Comparison of ENCODE assay signal across 9 cellular contexts in the genomic region with DNA sequence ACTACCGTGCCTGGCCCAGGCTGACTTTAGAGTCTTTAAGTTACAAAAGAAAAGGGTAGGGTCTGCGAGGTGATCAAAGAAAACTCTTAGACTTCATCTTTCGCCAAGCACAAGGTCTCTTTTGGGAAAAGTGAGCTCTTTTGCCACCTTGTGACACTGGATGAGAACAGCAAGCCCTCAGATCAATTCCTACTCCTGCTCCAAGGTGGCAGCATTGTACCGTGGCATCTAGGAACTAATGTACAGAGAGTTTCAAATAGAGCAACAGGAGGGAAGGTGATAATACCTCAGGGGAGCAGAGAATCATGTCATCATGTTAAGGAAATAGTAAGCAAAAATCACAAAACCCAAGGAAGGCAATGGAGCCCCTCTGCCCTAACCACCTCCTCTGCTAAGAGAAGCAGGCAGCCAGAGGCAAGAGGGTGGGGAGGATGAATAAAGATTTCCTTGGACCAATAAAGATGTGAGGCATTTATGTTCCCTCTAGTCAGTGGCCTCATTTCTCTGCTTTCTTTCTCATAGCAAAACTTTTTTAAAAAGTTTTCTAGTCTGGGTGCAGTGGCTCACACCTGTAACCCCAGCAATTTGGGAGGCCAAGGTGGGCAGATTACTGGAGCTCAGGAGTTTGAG. TPM values are rescaled to one million over a fixed set of nuclear protein-coding genes. Genes with fewer than 3 reads are reported as not detected.
DNase-seq lines count a peak whose midpoint lies in the region; ATAC-seq and TF ChIP-seq lines count a peak whose summit lies in the region.
"Had no signal": no experiment of that assay in that cellular context is flagged by ENCODE, and none has a peak within 500 bp of the region (broad histone marks: within the 10 kb centered on the region; RNA-seq: fewer than 3 reads in every experiment).

No MANE protein-coding gene starts in this region.

- H3K27me3 ChIP-seq in AG04450 (ENCODE audit: control insufficient read depth, insufficient read depth, low read length) (no peaks in the 10 kb centered on the region), RWPE2 (ENCODE audit: insufficient read depth, poor library complexity, severe bottlenecking) (no peaks in the 10 kb centered on the region), tibial nerve (no peaks in the 10 kb centered on the region)

- TF ChIP-seq POLR2A in tibial nerve (IDR thresholded peaks at IDR 0.05): no peak

- CTCF ChIA-PET in AG04450 (lab: Charles Lee): interaction anchor here (0.6 to 4.0 kb wide), 86 partner anchors 8 to 821 kb away, joined by 3 to 51 read pairs (median 4); a partner anchor contains a TSS

- no peak overlapping the region for H3K27ac ChIP-seq in AG04450 (ENCODE audit: low read depth, low read length)
- H3K27ac ChIP-seq in RWPE2 (ENCODE audit: poor library complexity, severe bottlenecking): no peak overlapping the region
- no peak overlapping the region for H3K27ac ChIP-seq in tibial nerve

- H3K9me3 ChIP-seq in AG04450 (ENCODE audit: control insufficient read depth, insufficient read depth, low read length) (no peaks in the 10 kb centered on the region), RWPE2 (ENCODE audit: severe bottlenecking) (no peaks in the 10 kb centered on the region), tibial nerve (no peaks in the 10 kb centered on the region)

- H3K36me3 ChIP-seq in RWPE2 (ENCODE audit: low read depth): no peaks in the 10 kb centered on the region
- peaks cover 0 to under 1% (median 0%) of the 10 kb centered on the region in 3 donors for H3K36me3 ChIP-seq in tibial nerve

- no peak for TF ChIP-seq EP300 in tibial nerve (IDR thresholded peaks at IDR 0.05)

- peak; percentile 68 for DNase-seq in AG04450 (ENCODE audit: low read depth, low spot score)
- peak; percentile 90 for DNase-seq in NAMALWA (ENCODE audit: low spot score)
- no peak for DNase-seq in RWPE2 (ENCODE audit: low spot score)
- DNase-seq in activated T-helper 1 cell treated with anti-CD3 and anti-CD28 coated beads, Interleukin-2, amount 50 U/mL, for 16 hours (ENCODE audit: low read depth in 1 of 2, low spot score in 1 of 2): peak; percentile 9 to 22
- peak; percentile 88 for DNase-seq in fibroblast of the aortic adventitia (ENCODE audit: low read depth)
- peak; percentile 53 for DNase-seq in occipital lobe (lab: John Stamatoyannopoulos, UW)
- peak; percentile 34 to 72 for DNase-seq in tibial nerve (ENCODE audit: low spot score in 2 of 2)

- H3K4me1 ChIP-seq in RWPE2 (ENCODE audit: insufficient read depth, poor library complexity, severe bottlenecking): peaks cover 4% of the 10 kb centered on the region
- no peaks in the 10 kb centered on the region for H3K4me1 ChIP-seq in tibial nerve

- TF ChIP-seq CTCF in AG04450 (IDR thresholded peaks at IDR 0.05; ENCODE audit: low read depth, low read length): peak; percentile 100
- TF ChIP-seq CTCF in RWPE2 (IDR thresholded peaks at IDR 0.05; ENCODE audit: poor library complexity, severe bottlenecking): peak; percentile 99
- peak; percentile 100 for TF ChIP-seq CTCF in fibroblast of the aortic adventitia (IDR thresholded peaks at IDR 0.05; ENCODE audit: insufficient read depth, low read length)
- peak; percentile 80 to 94 (median 89) for TF ChIP-seq CTCF in tibial nerve (IDR thresholded peaks at IDR 0.05)

- WGBS in tibial nerve, 2 donors: 6 to 13% methylated on average over 4 of the region's 4 CpGs

- POLR2A ChIA-PET in AG04450 (lab: Yijun Ruan, JAX): interaction anchor here (0.5 to 1.0 kb wide), 4 partner anchors 13 to 80 kb away, joined by 3 to 7 read pairs (median 3); no protein-coding TSS in a partner anchor

- no peak overlapping the region for H3K4me3 ChIP-seq in AG04450 (ENCODE audit: low read depth, low read length)
- no peak overlapping the region for H3K4me3 ChIP-seq in RWPE2 (ENCODE audit: severe bottlenecking)
- no peak overlapping the region for H3K4me3 ChIP-seq in fibroblast of the aortic adventitia (ENCODE audit: low read depth, low read length)
- H3K4me3 ChIP-seq in tibial nerve: no peak overlapping the region

- ATAC-seq in GM19023 (IDR thresholded peaks at IDR 0.05; ENCODE audit: unreplicated experiment) (peak; percentile 63), RWPE2 (ENCODE audit: low read depth) (peak; percentile 88)

RNA-seq across cellular contexts. Expression of a gene that starts 2.1 kb away (rescaled TPM):
- polyA plus RNA-seq in AG04450 (2011; rRNA removed): not detected in 2 replicates
- polyA minus RNA-seq in AG04450 (2011; rRNA and poly(A)+ RNA removed): not detected in 2 replicates
- total RNA-seq in fibroblast of the aortic adventitia (ENCODE audit: low replicate concordance) (not detected in 2 replicates), occipital lobe (not detected), tibial nerve (not detected)
- total RNA-seq: skeletal muscle tissue had no signal

RNA-seq across cellular contexts. Expression of a gene that starts 33.0 kb away (rescaled TPM):
- polyA plus RNA-seq in AG04450 (2011; rRNA removed): 53.6 and 57.9 TPM in 2 replicates
- polyA minus RNA-seq in AG04450 (2011; rRNA and poly(A)+ RNA removed): 161 and 163 TPM in 2 replicates
- total RNA-seq in fibroblast of the aortic adventitia (ENCODE audit: low replicate concordance) (67.4 and 72.7 TPM in 2 replicates), occipital lobe (92.0 TPM), tibial nerve (10 to 100 TPM; 30.0 to 69.7 (median 49.9) TPM)

RNA-seq across cellular contexts. Expression of a gene that starts 33.0 kb away (rescaled TPM):
- 18.1 and 21.4 TPM in 2 replicates for polyA plus RNA-seq in AG04450 (2011; rRNA removed)
- polyA minus RNA-seq in AG04450 (2011; rRNA and poly(A)+ RNA removed): 32.6 and 32.8 TPM in 2 replicates
- total RNA-seq in fibroblast of the aortic adventitia (ENCODE audit: low replicate concordance) (16.3 and 21.3 TPM in 2 replicates), occipital lobe (56.0 TPM), tibial nerve (10 to 100 TPM; 17.6 to 74.1 (median 23.5) TPM)
